ENCODE assay signal across 10 cellular contexts in the genomic region with DNA sequence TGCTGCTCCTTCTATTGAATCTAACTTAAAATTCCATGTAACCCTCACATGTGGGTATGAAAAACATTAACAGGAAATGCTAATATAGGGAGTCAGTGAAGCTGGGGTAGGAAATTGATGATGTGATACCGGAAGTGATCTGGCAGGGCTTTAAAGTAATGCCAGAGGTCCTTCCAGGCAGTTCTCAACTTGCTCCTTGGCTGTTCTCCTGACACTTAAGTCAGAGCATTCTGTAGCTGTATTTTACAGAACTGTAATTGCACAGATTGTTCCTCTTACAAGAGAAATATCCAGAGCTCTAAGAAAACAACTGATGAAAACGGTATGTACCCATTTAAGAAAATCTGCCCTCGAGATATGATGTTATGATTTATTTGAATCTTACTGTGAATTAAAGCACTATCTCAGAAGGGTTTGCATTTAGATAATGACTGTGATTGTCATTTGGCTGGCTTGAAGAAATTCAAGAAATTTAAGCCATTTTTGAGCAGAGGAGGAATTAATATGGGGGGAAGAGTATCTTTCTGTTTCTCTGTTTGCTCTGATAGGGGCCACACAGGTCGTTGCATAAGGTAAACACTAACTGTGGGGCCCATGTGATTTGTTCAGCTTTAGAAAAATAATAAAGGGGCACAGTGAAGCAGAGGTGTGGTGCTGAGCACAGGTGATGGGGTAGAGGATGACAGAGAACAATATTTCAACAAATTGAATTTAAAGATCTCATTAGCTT.
DNase-seq lines count a peak whose midpoint lies in the region; ATAC-seq and TF ChIP-seq lines count a peak whose summit lies in the region.
"Had no signal": no experiment of that assay in that cellular context is flagged by ENCODE, and none has a peak within 500 bp of the region (broad histone marks: within the 10 kb centered on the region; RNA-seq: fewer than 3 reads in every experiment).

No MANE protein-coding gene starts in this region.

- H3K36me3 ChIP-seq in SJCRH30: no peaks in the 10 kb centered on the region
- H3K36me3 ChIP-seq in fibroblast of lung (ENCODE audit: control insufficient read depth, insufficient read depth, low read length): no peaks in the 10 kb centered on the region
- no peaks in the 10 kb centered on the region for H3K36me3 ChIP-seq in neuronal stem cell (replicated peaks in 1 of 2; ENCODE audit: control insufficient read depth in 2 of 2, insufficient read depth in 2 of 2, low read length in 2 of 2)
- H3K36me3 ChIP-seq in trophoblast cell (ENCODE audit: control insufficient read depth in 1 of 2, insufficient read depth in 2 of 2, low read length in 2 of 2): no peaks in the 10 kb centered on the region
- H3K36me3 ChIP-seq: uterus had no signal

- H4K20me1 ChIP-seq in fibroblast of lung (ENCODE audit: control insufficient read depth, extremely low read depth, insufficient read depth, low read length): no peaks in the 10 kb centered on the region

- H4K8ac ChIP-seq in neuronal stem cell (ENCODE audit: low read depth, low read length) (no peak overlapping the region), trophoblast cell (ENCODE audit: low read depth, low read length) (no peak overlapping the region)

- no peak for TF ChIP-seq CTCF in fibroblast of lung (conservative IDR thresholded peaks at IDR 0.05 in 1 of 2, IDR thresholded peaks at IDR 0.05 in 1 of 2; ENCODE audit: low read depth in 1 of 2, low read length in 2 of 2)

- H3K23ac ChIP-seq in neuronal stem cell (ENCODE audit: low read depth, low read length, poor library complexity) (no peak overlapping the region), trophoblast cell (ENCODE audit: low read length) (no peak overlapping the region)

- H2AK5ac ChIP-seq in neuronal stem cell (ENCODE audit: low read depth, low read length): no peak overlapping the region
- H2AK5ac ChIP-seq in trophoblast cell (ENCODE audit: low read length): no peak overlapping the region

- H3K9me3 ChIP-seq in SJCRH30 (replicated peaks): peaks cover 2% of the 10 kb centered on the region; the same call in 1 of the 2 replicates
- no peaks in the 10 kb centered on the region for H3K9me3 ChIP-seq in fibroblast of lung (ENCODE audit: control insufficient read depth, insufficient read depth, low read depth, low read length)
- H3K9me3 ChIP-seq in neuronal stem cell (replicated peaks in 1 of 2; ENCODE audit: control insufficient read depth in 2 of 2, insufficient read depth in 1 of 2, low read depth in 1 of 2, low read length in 2 of 2): no peaks in the 10 kb centered on the region
- no peaks in the 10 kb centered on the region for H3K9me3 ChIP-seq in trophoblast cell (ENCODE audit: insufficient read depth, low read depth, low read length)
- H3K9me3 ChIP-seq: uterus had no signal

- peaks cover 10% of the 10 kb centered on the region in 2 donors for H3K27me3 Mint-ChIP-seq in T-cell

- H3K9ac ChIP-seq in fibroblast of lung (ENCODE audit: insufficient read depth, low read length) (no peak overlapping the region), neuronal stem cell (ENCODE audit: low read depth, low read length, poor library complexity) (no peak overlapping the region), trophoblast cell (ENCODE audit: low read length) (no peak overlapping the region)

- no peaks in the 10 kb centered on the region for H3K9me3 Mint-ChIP-seq in T-cell

- H2BK120ac ChIP-seq in neuronal stem cell (ENCODE audit: low read depth, low read length) (no peak overlapping the region), trophoblast cell (ENCODE audit: insufficient read depth, low read length, poor library complexity) (no peak overlapping the region)

- H3K14ac ChIP-seq in neuronal stem cell (ENCODE audit: low read length) (no peak overlapping the region), trophoblast cell (ENCODE audit: low read length) (no peak overlapping the region)

- H3K27me3 ChIP-seq in SJCRH30 (no peaks in the 10 kb centered on the region; the same call in 1 of the 2 replicates), fibroblast of lung (ENCODE audit: control insufficient read depth, insufficient read depth, low read length) (no peaks in the 10 kb centered on the region), neuronal stem cell (ENCODE audit: control insufficient read depth in 3 of 3, insufficient read depth in 3 of 3, low read depth in 1 of 3, low read length in 3 of 3) (no peaks in the 10 kb centered on the region), trophoblast cell (ENCODE audit: insufficient read depth, low read length) (no peaks in the 10 kb centered on the region)
- H3K27me3 ChIP-seq: uterus had no signal

- H3K27ac ChIP-seq in SJCRH30 (peak overlapping the region; percentile 5; the same call in 1 of the 2 replicates), fibroblast of lung (ENCODE audit: insufficient read depth, low read length) (peak overlapping the region; percentile 75), neuronal stem cell (replicated peaks; ENCODE audit: low read length) (no peak overlapping the region), trophoblast cell (ENCODE audit: low read depth, low read length) (no peak overlapping the region)
- H3K27ac ChIP-seq: uterus had no signal

- H3K4me1 Mint-ChIP-seq in T-cell: peaks cover 0 to 7% (median 2%) of the 10 kb centered on the region in 3 donors

- H3K79me1 ChIP-seq in neuronal stem cell (ENCODE audit: low read depth, low read length) (no peaks in the 10 kb centered on the region), trophoblast cell (ENCODE audit: low read length) (no peaks in the 10 kb centered on the region)

- H3K4ac ChIP-seq in neuronal stem cell (ENCODE audit: low read length) (no peak overlapping the region), trophoblast cell (ENCODE audit: low read depth, low read length) (no peak overlapping the region)

- H2BK5ac ChIP-seq in neuronal stem cell (ENCODE audit: low read length) (no peak overlapping the region), trophoblast cell (ENCODE audit: low read depth, low read length, poor library complexity) (no peak overlapping the region)

- H3K4me3 ChIP-seq in SJCRH30: peak overlapping the region; percentile 11; the same call in 1 of the 2 replicates
- H3K4me3 ChIP-seq in fibroblast of lung (replicated peaks in 1 of 4; ENCODE audit: control extremely low read depth in 1 of 4, insufficient read depth in 1 of 4, low read depth in 3 of 4, low read length in 4 of 4): peak overlapping the region; percentile 0 to 62 (median 32)
- H3K4me3 ChIP-seq in neuronal stem cell (ENCODE audit: low read length in 2 of 2): no peak overlapping the region
- H3K4me3 ChIP-seq in trophoblast cell (ENCODE audit: low read depth, low read length): no peak overlapping the region
- H3K4me3 ChIP-seq: uterus had no signal

- POLR2A ChIA-PET in T-cell (lab: Charles Lee): interaction anchor here in 1 of 2 donors (0.7 kb wide), 1 partner anchor 31 kb away, joined by 3 read pairs; no protein-coding TSS in a partner anchor

- H3K79me2 ChIP-seq in fibroblast of lung (ENCODE audit: control insufficient read depth, insufficient read depth, low read length): peaks cover 7% of the 10 kb centered on the region
- no peaks in the 10 kb centered on the region for H3K79me2 ChIP-seq in trophoblast cell (ENCODE audit: control insufficient read depth, insufficient read depth, low read length, poor library complexity)

- H2BK15ac ChIP-seq in neuronal stem cell (ENCODE audit: low read length): no peak overlapping the region

- peaks cover 14% of the 10 kb centered on the region for H3K4me1 ChIP-seq in SJCRH30
- H3K4me1 ChIP-seq in fibroblast of lung (ENCODE audit: control insufficient read depth, extremely low read depth, insufficient read depth, low read length): peaks cover 9% of the 10 kb centered on the region
- H3K4me1 ChIP-seq in neuronal stem cell (ENCODE audit: control insufficient read depth in 2 of 2, insufficient read depth in 1 of 2, low read depth in 1 of 2, low read length in 2 of 2): peaks cover 0 to 1% of the 10 kb centered on the region in 2 donors
- H3K4me1 ChIP-seq in trophoblast cell (ENCODE audit: control insufficient read depth in 1 of 2, insufficient read depth in 2 of 2, low read length in 2 of 2): no peaks in the 10 kb centered on the region
- H3K4me1 ChIP-seq: uterus had no signal

- no peak overlapping the region for H3K27ac Mint-ChIP-seq in T-cell

- ATAC-seq in T-cell (replicated peaks in 1 of 4): no peak
- ATAC-seq in GM19397 (IDR thresholded peaks at IDR 0.05; ENCODE audit: unreplicated experiment): no peak

- H2BK12ac ChIP-seq in neuronal stem cell (ENCODE audit: low read length): no peak overlapping the region
- H2BK12ac ChIP-seq in trophoblast cell (ENCODE audit: low read length): no peak overlapping the region

- H2AFZ ChIP-seq in fibroblast of lung (ENCODE audit: low read length) (no peak overlapping the region), neuronal stem cell (ENCODE audit: low read length) (peak overlapping the region; percentile 1), trophoblast cell (ENCODE audit: insufficient read depth, low read length, poor library complexity) (no peak overlapping the region)

- CTCF ChIA-PET in T-cell (lab: Charles Lee): no interaction called here

- H3K18ac ChIP-seq in neuronal stem cell (ENCODE audit: low read length) (no peak overlapping the region), trophoblast cell (ENCODE audit: low read length) (no peak overlapping the region)

- no peak overlapping the region for H4K12ac ChIP-seq in trophoblast cell (ENCODE audit: low read depth, low read length)

- peak; percentile 48 for DNase-seq in COLO829 (ENCODE audit: low spot score)
- peak in 1 of 2 experiments; percentile 17 for DNase-seq in SJCRH30
- peak; percentile 92 to 97 for DNase-seq in fibroblast of lung (ENCODE audit: low read depth in 2 of 2)
- no peak for DNase-seq in neuronal stem cell (ENCODE audit: low spot score)
- DNase-seq in NCI-H187 treated with DMSO at 0.1 percent for 48 hours (lab: John Stamatoyannopoulos, UW): no peak
- no peak for DNase-seq in T-cell
- DNase-seq in trophoblast cell: no peak
- DNase-seq: stimulated activated CD4-positive, alpha-beta T cell treated with anti-CD3 and anti-CD28 coated beads, Interleukin-4, amount 100 ng/mL, for 1 hour; uterus had no signal

- H3K4me3 Mint-ChIP-seq in T-cell: no peak overlapping the region

- H3K36me3 Mint-ChIP-seq in T-cell: no peaks in the 10 kb centered on the region

- peak overlapping the region; percentile 75 for H3K4me2 ChIP-seq in fibroblast of lung (ENCODE audit: extremely low read depth, insufficient read depth, low read length)
- H3K4me2 ChIP-seq in neuronal stem cell (ENCODE audit: insufficient read depth, low read length, poor library complexity, severe bottlenecking): no peak overlapping the region
- no peak overlapping the region for H3K4me2 ChIP-seq in trophoblast cell (ENCODE audit: low read length)

- H4K91ac ChIP-seq in neuronal stem cell (ENCODE audit: low read depth, low read length, poor library complexity) (no peak overlapping the region), trophoblast cell (ENCODE audit: low read depth, low read length) (no peak overlapping the region)

- no CpG with 5 or more reads among the region's 4 CpGs for WGBS in neuronal stem cell (ENCODE audit: extremely low coverage in 2 of 2, insufficient read length in 2 of 2, insufficient replicate concordance in 1 of 2), 2 donors
- no CpG with 5 or more reads among the region's 4 CpGs for WGBS in trophoblast cell (ENCODE audit: extremely low coverage, insufficient coverage, insufficient read length)

Comparison
In these comparisons a context has a peak if more than half of its experiments do, and no peak if none do; other contexts are left out.
1. DNase-seq: peak in COLO829 (single experiment) and fibroblast of lung (2 of 2); none in neuronal stem cell (single experiment), NCI-H187 treated with DMSO at 0.1 percent for 48 hours (single experiment), T-cell (0 of 34) and trophoblast cell (0 of 2).
2. H3K27ac ChIP-seq: peak in SJCRH30 (single experiment) and fibroblast of lung (single experiment); none in neuronal stem cell (single experiment) and trophoblast cell (single experiment).
3. H3K4me3 ChIP-seq: peak in SJCRH30 (single experiment) and fibroblast of lung (4 of 4); none in neuronal stem cell (0 of 2) and trophoblast cell (single experiment).